Comparison of ENCODE assay signal across 1 cellular context in genomic region chr17:48554412-48555090, GRCh38.
TF ChIP-seq lines count a peak whose summit lies in the region.

No MANE protein-coding gene starts in this region.

TF ChIP-seq in endothelial cell of umbilical vein, 7 proteins besides CTCF, POLR2A, EP300 and RAD21 (continued from another document):
- TF ChIP-seq MYC (IDR thresholded peaks at IDR 0.05; ENCODE audit: low read depth, low read length): no peak
- TF ChIP-seq GATA2 (IDR thresholded peaks at IDR 0.05; ENCODE audit: insufficient read depth, insufficient read length, low read depth, low read length): no peak
- TF ChIP-seq MAX (IDR thresholded peaks at IDR 0.05; ENCODE audit: insufficient read depth, insufficient read length): no peak
